22 cellular contexts compared by ENCODE assay signal in the genomic region with DNA sequence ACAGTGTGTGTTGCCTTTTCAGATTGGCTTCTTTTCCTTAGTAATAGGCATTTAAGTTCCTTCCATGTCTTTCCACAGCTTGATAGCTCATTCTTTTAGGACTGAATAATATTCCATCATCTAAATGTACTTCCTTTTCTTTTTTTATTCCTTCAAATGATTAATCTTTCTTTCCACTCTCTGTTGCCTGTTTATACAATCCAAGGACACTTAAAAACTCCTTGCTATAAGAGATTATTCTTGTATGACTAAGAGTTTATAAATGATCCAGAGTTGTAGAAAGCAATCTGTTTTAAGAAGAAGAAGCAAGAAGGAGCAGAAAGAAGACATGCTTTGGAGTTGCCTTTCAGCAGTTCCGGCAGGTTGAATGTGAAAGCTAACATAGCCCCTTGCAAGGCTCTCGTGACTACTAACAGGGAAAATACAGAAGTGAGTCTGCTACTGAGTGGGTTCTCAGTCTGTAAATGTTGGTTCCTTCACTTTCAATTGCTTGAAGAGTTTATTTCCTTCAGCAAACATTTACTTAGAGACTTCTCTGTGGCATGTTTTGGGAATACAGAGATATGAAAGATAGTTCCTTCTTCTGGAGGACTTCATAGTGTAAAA.
DNase-seq lines count a peak whose midpoint lies in the region; ATAC-seq and TF ChIP-seq lines count a peak whose summit lies in the region.
"Had no signal": no experiment of that assay in that cellular context is flagged by ENCODE, and none has a peak within 500 bp of the region (broad histone marks: within the 10 kb centered on the region; RNA-seq: fewer than 3 reads in every experiment).

No MANE protein-coding gene starts in this region.

- H3K4me3 ChIP-seq in GM12865 (ENCODE audit: low read depth, low read length) (no peak overlapping the region), ovary (no peak overlapping the region)
- H3K4me3 ChIP-seq: ascending aorta, esophagus squamous epithelium had no signal

- H3K4me1 ChIP-seq in ovary (ENCODE audit: insufficient read depth), result no peaks in the 10 kb centered on the region
- H3K4me1 ChIP-seq: ascending aorta, esophagus squamous epithelium had no signal

- no peaks in the 10 kb centered on the region for H3K9me3 ChIP-seq in ovary
- H3K9me3 ChIP-seq: ascending aorta, esophagus squamous epithelium had no signal

- TF ChIP-seq EP300 in ovary (IDR thresholded peaks at IDR 0.05), result no peak

- TF ChIP-seq CTCF in GM12865 (IDR thresholded peaks at IDR 0.05; ENCODE audit: insufficient read depth, low read depth, low read length, missing control alignments) (no peak), ovary (IDR thresholded peaks at IDR 0.05) (no peak)

- no peaks in the 10 kb centered on the region for H3K36me3 Mint-ChIP-seq in naive thymus-derived CD8-positive, alpha-beta T cell
- H3K36me3 Mint-ChIP-seq: activated naive CD4-positive, alpha-beta T cell treated with anti-CD3 and anti-CD28 coated beads, Interleukin-2, amount 10 ng/mL, durations not matched to agents 7 days and 5 days; CD8-positive, alpha-beta memory T cell had no signal

- no peaks in the 10 kb centered on the region for H3K27me3 ChIP-seq in ovary
- H3K27me3 ChIP-seq: ascending aorta, esophagus squamous epithelium had no signal

- intact Hi-C loops in ovary (cut with DNase I), result no loop called here

- peak; percentile 46 for ATAC-seq in GM21576 (IDR thresholded peaks at IDR 0.05; ENCODE audit: unreplicated experiment)
- ATAC-seq in HG03575 (IDR thresholded peaks at IDR 0.05; ENCODE audit: extremely low read depth, insufficient number of reproducible peaks, low FRiP score, unreplicated experiment), result peak; percentile 55
- no peak for ATAC-seq in naive thymus-derived CD8-positive, alpha-beta T cell
- ATAC-seq: activated CD8-positive, alpha-beta T cell treated with anti-CD3 and anti-CD28 coated beads, Interleukin-2, amount 10 ng/mL, durations not matched to agents 7 days and 5 days; left ventricle myocardium superior; Panc1 had no signal

- peak; percentile 47 for DNase-seq in GM12865 (ENCODE audit: low read depth)
- DNase-seq in kidney tubule cell (ENCODE audit: low spot score), result peak; percentile 22
- no peak for DNase-seq in ovary
- DNase-seq in SHP77 (lab: John Stamatoyannopoulos, UW), result no peak
- DNase-seq in cerebellar cortex (ENCODE audit: low spot score), result no peak
- DNase-seq in naive thymus-derived CD8-positive, alpha-beta T cell, result no peak
- DNase-seq: activated CD8-positive, alpha-beta T cell treated with anti-CD3 and anti-CD28 coated beads, Interleukin-2, amount 10 ng/mL, durations not matched to agents 7 days and 5 days; activated naive CD4-positive, alpha-beta T cell treated with anti-CD3 and anti-CD28 coated beads, Interleukin-2, amount 10 ng/mL, durations not matched to agents 7 days and 5 days; activated T-cell treated with anti-CD3 and anti-CD28 coated beads, Interleukin-2, amount 50 U/mL, for 48 hours; CD8-positive, alpha-beta memory T cell; effector CD8-positive, alpha-beta T cell; esophagus squamous epithelium; glutamatergic neuron; left ventricle myocardium superior; NCI-H1694; NCI-H226; retina; T-helper 9 cell had no signal

- H3K4me1 Mint-ChIP-seq in naive thymus-derived CD8-positive, alpha-beta T cell, result no peaks in the 10 kb centered on the region
- H3K4me1 Mint-ChIP-seq: CD8-positive, alpha-beta memory T cell had no signal

- 31 to 62% (median 42%) methylated on average over 2 of the region's 2 CpGs for WGBS in ovary, 3 donors

- H3K4me3 Mint-ChIP-seq in naive thymus-derived CD8-positive, alpha-beta T cell, result no peak overlapping the region
- H3K4me3 Mint-ChIP-seq: activated CD8-positive, alpha-beta T cell treated with anti-CD3 and anti-CD28 coated beads, Interleukin-2, amount 10 ng/mL, durations not matched to agents 7 days and 5 days; activated naive CD4-positive, alpha-beta T cell treated with anti-CD3 and anti-CD28 coated beads, Interleukin-2, amount 10 ng/mL, durations not matched to agents 7 days and 5 days; CD8-positive, alpha-beta memory T cell had no signal

- no peak overlapping the region for H3K27ac Mint-ChIP-seq in naive thymus-derived CD8-positive, alpha-beta T cell
- H3K27ac Mint-ChIP-seq: activated CD8-positive, alpha-beta T cell treated with anti-CD3 and anti-CD28 coated beads, Interleukin-2, amount 10 ng/mL, durations not matched to agents 7 days and 5 days; activated naive CD4-positive, alpha-beta T cell treated with anti-CD3 and anti-CD28 coated beads, Interleukin-2, amount 10 ng/mL, durations not matched to agents 7 days and 5 days; CD8-positive, alpha-beta memory T cell had no signal

- peaks cover 0 to 26% (median 11%) of the 10 kb centered on the region in 5 donors for H3K27me3 Mint-ChIP-seq in naive thymus-derived CD8-positive, alpha-beta T cell
- H3K27me3 Mint-ChIP-seq: activated naive CD4-positive, alpha-beta T cell treated with anti-CD3 and anti-CD28 coated beads, Interleukin-2, amount 10 ng/mL, durations not matched to agents 7 days and 5 days had no signal

- POLR2A ChIA-PET in naive thymus-derived CD8-positive, alpha-beta T cell (lab: Charles Lee), result no interaction called here

- H3K9me3 Mint-ChIP-seq in naive thymus-derived CD8-positive, alpha-beta T cell, result no peaks in the 10 kb centered on the region
- H3K9me3 Mint-ChIP-seq: activated naive CD4-positive, alpha-beta T cell treated with anti-CD3 and anti-CD28 coated beads, Interleukin-2, amount 10 ng/mL, durations not matched to agents 7 days and 5 days; CD8-positive, alpha-beta memory T cell had no signal

- no peak overlapping the region for H3K27ac ChIP-seq in ovary
- H3K27ac ChIP-seq: ascending aorta, esophagus squamous epithelium had no signal

- TF ChIP-seq POLR2A in ovary (IDR thresholded peaks at IDR 0.05), result no peak

- H3K36me3 ChIP-seq in ovary, result no peaks in the 10 kb centered on the region
- H3K36me3 ChIP-seq: ascending aorta, esophagus squamous epithelium had no signal

Comparison
In these comparisons a context has a peak if more than half of its experiments do, and no peak if none do; other contexts are left out.
1. DNase-seq: peak in GM12865 (single experiment) and kidney tubule cell (single experiment); none in ovary (0 of 5), SHP77 (0 of 2), cerebellar cortex (single experiment) and naive thymus-derived CD8-positive, alpha-beta T cell (0 of 10).
2. ATAC-seq: peak in GM21576 (single experiment) and HG03575 (single experiment); none in naive thymus-derived CD8-positive, alpha-beta T cell (0 of 2).